In genomic region chr3:30819067-30819798, GRCh38 we compare ENCODE assay signal across 27 cellular contexts.
"Had no signal": no experiment of that assay in that cellular context is flagged by ENCODE, and none has a peak within 500 bp of the region (broad histone marks: within the 10 kb centered on the region; RNA-seq: fewer than 3 reads in every experiment).

No MANE protein-coding gene starts in this region.

- H3K4me3 ChIP-seq: ascending aorta, cardiac muscle cell, colonic mucosa, gastrocnemius medialis, hepatocyte, psoas muscle, sigmoid colon, suprapubic skin, tibial artery, upper lobe of right lung had no signal

- H3K79me2 ChIP-seq: hepatocyte, parathyroid adenoma had no signal

- H3K27me3 ChIP-seq: ascending aorta, cardiac muscle cell, colonic mucosa, gastrocnemius medialis, hepatocyte, sigmoid colon, suprapubic skin, tibial artery, upper lobe of right lung had no signal

- H3K27ac ChIP-seq: ascending aorta, cardiac muscle cell, colonic mucosa, hepatocyte, parathyroid adenoma, psoas muscle, suprapubic skin, tibial artery, upper lobe of right lung had no signal

- ATAC-seq: gastrocnemius medialis; left colon; psoas muscle; stimulated activated memory B cell treated with anti-CD40 and anti-IgM and Interleukin-4, amounts not matched to agents 10 μg/mL and 1 μg/mL and 100 μg/mL, for 72 hours; upper lobe of right lung had no signal

- DNase-seq: activated CD4-positive, alpha-beta T cell treated with anti-CD3 and anti-CD28 coated beads for 4 hours; activated CD4-positive, alpha-beta T cell treated with anti-CD3 and anti-CD28 coated beads, Interleukin-2, amount 50 U/mL, for 48 hours; activated CD4-positive, CD25-positive, alpha-beta regulatory T cell; activated effector memory CD4-positive, alpha-beta T cell treated with Interleukin-2 at 50 U/mL for 16 hours; activated naive CD4-positive, alpha-beta T cell treated with Interleukin-2 at 50 U/mL for 16 hours; activated T-cell treated with anti-CD3 and anti-CD28 coated beads, Interleukin-2, amount 50 U/mL, for 72 hours; cerebellar nuclear complex; colonic mucosa; effector memory CD4-positive, alpha-beta T cell; gastrocnemius medialis; left colon; naive B cell; nephron progenitor cell; occipital lobe; psoas muscle; sigmoid colon; small intestine; stimulated activated CD4-positive, alpha-beta T cell treated with anti-CD3 and anti-CD28 coated beads, Interleukin-4, amount 100 ng/mL, for 4 hours; stimulated activated CD8-positive, alpha-beta memory T cell treated with anti-CD3 and anti-CD28 coated beads, Interleukin-4, amount 100 ng/mL, for 48 hours; tibial artery; upper lobe of right lung had no signal

- H3K9ac ChIP-seq: parathyroid adenoma had no signal

- H3K4me1 ChIP-seq: ascending aorta, colonic mucosa, parathyroid adenoma, sigmoid colon, suprapubic skin, tibial artery, upper lobe of right lung had no signal

- H3K9me3 ChIP-seq: ascending aorta, colonic mucosa, gastrocnemius medialis, psoas muscle, sigmoid colon, suprapubic skin, tibial artery, upper lobe of right lung had no signal

- H3K36me3 ChIP-seq: ascending aorta, cardiac muscle cell, colonic mucosa, gastrocnemius medialis, sigmoid colon, suprapubic skin, tibial artery, upper lobe of right lung had no signal

- H3K4me2 ChIP-seq: hepatocyte had no signal

- H2AFZ ChIP-seq: hepatocyte, parathyroid adenoma had no signal
